ENCODE assay signal across 8 cellular contexts in genomic region chr17:74089869-74090464, GRCh38.
DNase-seq lines count a peak whose midpoint lies in the region; TF ChIP-seq lines count a peak whose summit lies in the region.

No MANE protein-coding gene starts in this region.

- H3K4me1 ChIP-seq in Loucy (ENCODE audit: insufficient read depth, low read length, poor library complexity, severe bottlenecking) (no peaks in the 10 kb centered on the region), SJCRH30 (no peaks in the 10 kb centered on the region), colonic mucosa (no peaks in the 10 kb centered on the region)

- H3K4me3 Mint-ChIP-seq in nephron progenitor cell: no peak overlapping the region

- H3K36me3 Mint-ChIP-seq in nephron progenitor cell (ENCODE audit: low read depth): peaks cover 5% of the 10 kb centered on the region

- TF ChIP-seq CTCF in Loucy (conservative IDR thresholded peaks at IDR 0.05; ENCODE audit: low read length) (peak; percentile 89), colonic mucosa (IDR thresholded peaks at IDR 0.05) (peak; percentile 69), nephron progenitor cell (IDR thresholded peaks at IDR 0.05) (peak; percentile 65)

- H3K27me3 ChIP-seq in Loucy (ENCODE audit: insufficient read depth, low read length, poor library complexity, severe bottlenecking) (no peaks in the 10 kb centered on the region), SJCRH30 (peaks cover 12% of the 10 kb centered on the region), colonic mucosa (no peaks in the 10 kb centered on the region)

- H3K4me1 Mint-ChIP-seq in nephron progenitor cell: no peaks in the 10 kb centered on the region

- no peaks in the 10 kb centered on the region for H3K9me2 ChIP-seq in Loucy (replicated peaks; ENCODE audit: low read depth, low read length)

- intact Hi-C loops in colonic mucosa (cut with DNase I): loop anchor here (2.0 kb wide), 1 partner anchor 87 kb away; no protein-coding TSS in a partner anchor

- H3K27ac ChIP-seq in SJCRH30 (no peak overlapping the region), colonic mucosa (no peak overlapping the region)

- H3K27me3 Mint-ChIP-seq in nephron progenitor cell (ENCODE audit: low read depth, poor library complexity): peaks cover 7% of the 10 kb centered on the region

- no peak overlapping the region for H2AFZ ChIP-seq in Loucy (ENCODE audit: low read length)

- H3K79me2 ChIP-seq in Loucy (ENCODE audit: insufficient read depth, low read length): no peaks in the 10 kb centered on the region

- H3K36me3 ChIP-seq in Loucy (ENCODE audit: insufficient read depth, low read length) (no peaks in the 10 kb centered on the region), SJCRH30 (no peaks in the 10 kb centered on the region), colonic mucosa (no peaks in the 10 kb centered on the region)

- H3F3A ChIP-seq in Loucy (ENCODE audit: low read depth): no peaks in the 10 kb centered on the region

- DNase-seq in NCI-H2227 (lab: John Stamatoyannopoulos, UW; ENCODE audit: unreplicated experiment) (peak; percentile 7), NCI-H2227 treated with DMSO at 0.1 percent for 48 hours (lab: John Stamatoyannopoulos, UW) (no peak), SJCRH30 (peak; percentile 86 to 87), colonic mucosa (peak; percentile 81), nephron progenitor cell (peak; percentile 73), LoVo (ENCODE audit: low spot score) (no peak), T1000 (lab: John Stamatoyannopoulos, UW) (no peak)

- no peak overlapping the region for H3K9ac ChIP-seq in Loucy (ENCODE audit: low read depth, low read length, poor library complexity, severe bottlenecking)
- no peak overlapping the region for H3K9ac ChIP-seq in colonic mucosa (ENCODE audit: low read depth in 2 of 2, low read length in 2 of 2)

- H3K4me2 ChIP-seq in Loucy (ENCODE audit: low read depth, low read length, poor library complexity, severe bottlenecking): no peak overlapping the region

- H3K9me3 ChIP-seq in Loucy (ENCODE audit: insufficient read depth, low read depth, low read length) (no peaks in the 10 kb centered on the region; the same call in 1 of the 2 replicates), SJCRH30 (replicated peaks) (peaks cover 8% of the 10 kb centered on the region; the same call in 1 of the 2 replicates), colonic mucosa (no peaks in the 10 kb centered on the region)

- H3K27ac Mint-ChIP-seq in nephron progenitor cell: no peak overlapping the region

- no peaks in the 10 kb centered on the region for H4K20me1 ChIP-seq in Loucy (ENCODE audit: insufficient read depth, low read length, poor library complexity, severe bottlenecking)

- peaks cover 38% of the 10 kb centered on the region for H3K9me3 Mint-ChIP-seq in nephron progenitor cell

- no peak overlapping the region for H3K4me3 ChIP-seq in Loucy (ENCODE audit: low read length, poor library complexity, severe bottlenecking)
- H3K4me3 ChIP-seq in SJCRH30: no peak overlapping the region
- no peak overlapping the region for H3K4me3 ChIP-seq in colonic mucosa

Comparison
In these comparisons a context has a peak if more than half of its experiments do, and no peak if none do; other contexts are left out.
1. DNase-seq: peak in NCI-H2227 (single experiment), SJCRH30 (2 of 2), colonic mucosa (single experiment) and nephron progenitor cell (single experiment); none in NCI-H2227 treated with DMSO at 0.1 percent for 48 hours (single experiment), LoVo (single experiment) and T1000 (single experiment).
2. Peak in every context shown above with its lines, with median percentiles within 50 percentile points of each other: CTCF ChIP-seq.